20 cellular contexts compared by ENCODE assay signal in the genomic region with DNA sequence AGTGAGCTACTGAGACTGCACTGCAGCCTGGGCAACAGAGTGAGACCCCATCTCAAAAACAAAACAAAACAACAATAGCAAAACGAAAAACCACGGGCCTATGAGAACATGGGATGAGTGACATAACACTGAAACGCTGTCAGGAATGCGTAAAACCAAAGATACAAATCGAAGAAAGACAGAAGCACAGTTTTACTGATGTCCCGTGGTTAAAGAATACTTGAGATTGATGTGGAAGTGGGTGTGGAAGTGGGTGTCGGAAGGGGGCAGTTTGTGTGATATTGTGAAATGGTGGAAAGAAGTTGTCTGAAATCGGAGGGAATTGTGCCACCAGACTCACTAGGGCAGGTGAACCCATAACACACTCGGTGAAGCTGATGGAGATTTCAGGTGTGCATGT. TPM values are rescaled to one million over a fixed set of nuclear protein-coding genes. Genes with fewer than 3 reads are reported as not detected.
A peak's percentile ranks its signal among the peaks of the same experiment; 100 is the strongest.
DNase-seq lines count a peak whose midpoint lies in the region; ATAC-seq, FAIRE-seq and TF ChIP-seq lines count a peak whose summit lies in the region.
"Had no signal": no experiment of that assay in that cellular context is flagged by ENCODE, and none has a peak within 500 bp of the region (broad histone marks: within the 10 kb centered on the region; RNA-seq: fewer than 3 reads in every experiment).

No MANE protein-coding gene starts in this region.

- 81 to 89% methylated on average over 9 of the region's 9 CpGs for WGBS in pancreas, 2 donors

- no peak for FAIRE-seq in pancreas (lab: Jason Lieb, UNC)
- FAIRE-seq: A204.1 had no signal

- TF ChIP-seq CTCF in Calu3 (IDR thresholded peaks at IDR 0.05; ENCODE audit: unreplicated experiment) = no peak
- no peak for TF ChIP-seq CTCF in HCT116 (IDR thresholded peaks at IDR 0.05 in 2 of 3, conservative IDR thresholded peaks at IDR 0.05 in 1 of 3; ENCODE audit: borderline replicate concordance in 1 of 3, insufficient read depth in 1 of 3, low read depth in 2 of 3, low read length in 2 of 3)
- TF ChIP-seq CTCF in pancreas (IDR thresholded peaks at IDR 0.05) = no peak

- in situ Hi-C loops in SK-MEL-5 (cut with HindIII; ENCODE audit: low pct_unique_long_range_greater_than_20kb, low sequenced_read_pairs) = loop anchor here (10.0 kb wide), 1 partner anchor 139 kb away; a partner anchor contains a TSS

- no peaks in the 10 kb centered on the region for H3K79me2 ChIP-seq in HCT116 (ENCODE audit: insufficient read depth, low read length)

- BruUV-seq in Calu3 (replicated peaks; lab: Mats Ljungman, UMichigan) = no TSS peak
- no TSS peak for BruUV-seq in HCT116 (replicated peaks; lab: Mats Ljungman, UMichigan)

- H3K27ac ChIP-seq in HCT116 (ENCODE audit: low read depth, low read length) = no peak overlapping the region
- no peak overlapping the region for H3K27ac ChIP-seq in pancreas
- H3K27ac ChIP-seq: BLaER1, HL-60 had no signal

- H2AFZ ChIP-seq in HCT116 (ENCODE audit: low read depth, low read length, poor library complexity, severe bottlenecking) = no peak overlapping the region
- H2AFZ ChIP-seq: GM23338 had no signal

- no peaks in the 10 kb centered on the region for H3K27me3 ChIP-seq in HCT116 (ENCODE audit: insufficient read depth, low read length)
- no peaks in the 10 kb centered on the region for H3K27me3 ChIP-seq in pancreas

- H3K4me1 ChIP-seq in HCT116 (ENCODE audit: control insufficient read depth in 1 of 2, insufficient read depth in 2 of 2, low read length in 2 of 2) = peaks cover 4 to 9% of the 10 kb centered on the region in 2 experiments; a peak in 2 of 4 replicates
- H3K4me1 ChIP-seq in pancreas = no peaks in the 10 kb centered on the region

- no peak overlapping the region for H3K4me3 ChIP-seq in HCT116 (replicated peaks in 1 of 2; ENCODE audit: low read depth in 1 of 2, low read length in 2 of 2)
- no peak overlapping the region for H3K4me3 ChIP-seq in pancreas
- H3K4me3 ChIP-seq: BLaER1, GM23338 had no signal

- DNase-seq in Calu3 (no peak), HCT116 (ENCODE audit: low read depth, low spot score) (no peak), SK-MEL-5 (ENCODE audit: low read depth, low spot score) (peak; percentile 75), foreskin melanocyte (peak; percentile 91), Ammon's horn (ENCODE audit: low spot score) (no peak), pancreas (no peak)
- DNase-seq: ACHN; CD4-positive, alpha-beta memory T cell; DMS79 treated with DMSO at 0.1 percent for 48 hours; GF-D8; H7; KBM-7 had no signal

- no peaks in the 10 kb centered on the region for H3K27me3 Mint-ChIP-seq in Calu3 (ENCODE audit: unreplicated experiment)
- H3K27me3 Mint-ChIP-seq: CD4-positive, alpha-beta memory T cell had no signal

- peak overlapping the region; percentile 60 for H3K27ac Mint-ChIP-seq in Calu3 (ENCODE audit: unreplicated experiment)
- H3K27ac Mint-ChIP-seq: GM23338, IgD-negative memory B cell had no signal

- H3K9me3 Mint-ChIP-seq in Calu3 (ENCODE audit: low read depth, unreplicated experiment) = no peaks in the 10 kb centered on the region
- H3K9me3 Mint-ChIP-seq: CD4-positive, alpha-beta memory T cell; GM23338; IgD-negative memory B cell had no signal

- CTCF ChIA-PET in Calu3 (lab: Charles Lee) = interaction anchor here (0.7 to 1.1 kb wide), 2 partner anchors 47 to 48 kb away, joined by 3 read pairs; no protein-coding TSS in a partner anchor
- CTCF ChIA-PET in HCT116 (lab: Charles Lee) = interaction anchor here (1.8 kb wide), 1 partner anchor 48 kb away, joined by 4 read pairs; no protein-coding TSS in a partner anchor

- no peak for TF ChIP-seq RAD21 in HCT116 (IDR thresholded peaks at IDR 0.05; ENCODE audit: low read depth)

- TF ChIP-seq POLR2A in HCT116 (IDR thresholded peaks at IDR 0.05; ENCODE audit: borderline replicate concordance, extremely low read depth, insufficient read depth, insufficient read length) = no peak

- H3K4me1 Mint-ChIP-seq in Calu3 (ENCODE audit: low read depth, unreplicated experiment) = peaks cover 27% of the 10 kb centered on the region
- H3K4me1 Mint-ChIP-seq: CD4-positive, alpha-beta memory T cell had no signal

- H3K9me3 ChIP-seq in HCT116 (ENCODE audit: control insufficient read depth in 1 of 2, insufficient read depth in 1 of 2, low read depth in 1 of 2, low read length in 2 of 2) = no peaks in the 10 kb centered on the region
- H3K9me3 ChIP-seq in pancreas = no peaks in the 10 kb centered on the region
- H3K9me3 ChIP-seq: BLaER1 had no signal

- H3K36me3 Mint-ChIP-seq in Calu3 (ENCODE audit: insufficient read depth, unreplicated experiment) = peaks cover 13% of the 10 kb centered on the region
- H3K36me3 Mint-ChIP-seq: CD4-positive, alpha-beta memory T cell; IgD-negative memory B cell had no signal

- no peak for ATAC-seq in HCT116
- no peak for ATAC-seq in HG03439 (IDR thresholded peaks at IDR 0.05; ENCODE audit: unreplicated experiment)
- ATAC-seq in pancreas = no peak
- ATAC-seq: GM23338 had no signal

- RAD21 ChIA-PET in HCT116 (lab: Charles Lee; ENCODE audit: low non-redundant PET in 1 of 2, low total read pairs in 2 of 2, uncharacterized antibody in 2 of 2, unreplicated experiment in 2 of 2) = interaction anchor here in 1 of 2 experiments (0.6 to 1.1 kb wide), 2 partner anchors 17 to 53 kb away, joined by 3 to 4 read pairs; no protein-coding TSS in a partner anchor

- intact Hi-C loops in Calu3 (cut with micrococcal nuclease; ENCODE audit: unreplicated experiment) (no loop called here), HCT116 (cut with micrococcal nuclease) (no loop called here), pancreas (cut with DNase I) (no loop called here)

- H3K4me2 ChIP-seq in HCT116 (ENCODE audit: low read length) = no peak overlapping the region
- H3K4me2 ChIP-seq: BLaER1, GM23338 had no signal

- POLR2A ChIA-PET in HCT116 (lab: Charles Lee) = interaction anchor here (1.1 to 1.9 kb wide), 3 partner anchors 10 to 19 kb away, joined by 3 to 7 read pairs (median 7); a partner anchor contains a TSS

- no peaks in the 10 kb centered on the region for H4K20me1 ChIP-seq in HCT116 (ENCODE audit: insufficient read depth)

- no peak overlapping the region for H3K9ac ChIP-seq in HCT116 (ENCODE audit: low read length)
- H3K9ac ChIP-seq: BLaER1 had no signal

- H3K36me3 ChIP-seq in HCT116 (ENCODE audit: control insufficient read depth in 1 of 2, insufficient read depth in 2 of 2, low read length in 2 of 2) = no peaks in the 10 kb centered on the region
- no peaks in the 10 kb centered on the region for H3K36me3 ChIP-seq in pancreas
- H3K36me3 ChIP-seq: BLaER1 had no signal

- H3K9me2 ChIP-seq in HCT116 (ENCODE audit: insufficient read depth) = no peaks in the 10 kb centered on the region

- no peak overlapping the region for H3K4me3 Mint-ChIP-seq in Calu3 (ENCODE audit: low read depth, unreplicated experiment)
- H3K4me3 Mint-ChIP-seq: CD14-positive monocyte; CD4-positive, alpha-beta memory T cell; GM23338; IgD-negative memory B cell had no signal

TF ChIP-seq in HCT116, 20 proteins besides CTCF, POLR2A, EP300 and RAD21:
- TF ChIP-seq CBX3 (IDR thresholded peaks at IDR 0.05; ENCODE audit: low read depth) (no peak), ZFX (IDR thresholded peaks at IDR 0.05) (0 out of 2 replicates have a peak, but pooled peaks have one; percentile 10)
TF ChIP-seq in HCT116: peak in this region for 1.

RNA-seq across cellular contexts. Expression of a gene that starts 9.5 kb away (rescaled TPM):
- total RNA-seq in Calu3 (2022) (10.5 and 11.6 TPM in 2 replicates), HCT116 (2021; ENCODE audit: unreplicated experiment) (14.7 TPM), pancreas (10 to 100 TPM in 1 of 6 donors, 1 to 10 TPM in 5; 5.0 to 11.4 (median 5.9) TPM)
- polyA plus RNA-seq in HCT116 (2012) = 11.4 and 13.8 TPM in 2 replicates
- 77.4 and 96.3 TPM in 2 replicates for total RNA-seq in SK-MEL-5 (2014; rRNA removed; shearing (Covaris generic))
- polyA plus RNA-seq in SK-MEL-5 (2015; cell fraction: cytosol; rRNA removed) = 96.4 and 117 TPM in 2 replicates
- polyA plus RNA-seq in SK-MEL-5 (2015; cell fraction: nucleus; rRNA removed) = 76.4 and 135 TPM in 2 replicates
- 10 to 100 TPM in 1 of 2 donors, 1 to 10 TPM in 1; 8.1 to 15.0 TPM for polyA plus RNA-seq in pancreas
- total RNA-seq: HT1080 had no signal
- polyA plus RNA-seq: GM23338 had no signal

RNA-seq across cellular contexts. Expression of a gene that starts 36.3 kb away (rescaled TPM):
- not detected in 2 replicates for total RNA-seq in Calu3 (2022)
- not detected for total RNA-seq in HCT116 (2021; ENCODE audit: unreplicated experiment)
- 0.39 and 0.62 TPM in 2 replicates for polyA plus RNA-seq in HCT116 (2012)
- total RNA-seq in SK-MEL-5 (2014; rRNA removed; shearing (Covaris generic)) = 15.8 and 18.8 TPM in 2 replicates
- polyA plus RNA-seq in SK-MEL-5 (2015; cell fraction: cytosol; rRNA removed) = 12.2 and 13.3 TPM in 2 replicates
- 32.9 and 49.6 TPM in 2 replicates for polyA plus RNA-seq in SK-MEL-5 (2015; cell fraction: nucleus; rRNA removed)
- 1 to 10 TPM in 2 of 6 donors, under 1 TPM in 4; 0.55 to 3.0 (median 0.84) TPM for total RNA-seq in pancreas
- polyA plus RNA-seq in pancreas = 1 to 10 TPM; 5.2 to 7.3 TPM
- total RNA-seq: CD4-positive, alpha-beta memory T cell; HT1080 had no signal
- polyA plus RNA-seq: CD14-positive monocyte; CD4-positive, alpha-beta memory T cell had no signal

RNA-seq across cellular contexts. Expression of a gene that starts 38.7 kb away (rescaled TPM):
- total RNA-seq in Calu3 (2022) = not detected in 2 replicates
- 0.66 TPM for total RNA-seq in HCT116 (2021; ENCODE audit: unreplicated experiment)
- polyA plus RNA-seq in HCT116 (2012) = 0.22 and 0.36 TPM in 2 replicates
- total RNA-seq in SK-MEL-5 (2014; rRNA removed; shearing (Covaris generic)) = 122 TPM in 2 replicates
- polyA plus RNA-seq in SK-MEL-5 (2015; cell fraction: cytosol; rRNA removed) = 107 and 128 TPM in 2 replicates
- 37.9 and 41.4 TPM in 2 replicates for polyA plus RNA-seq in SK-MEL-5 (2015; cell fraction: nucleus; rRNA removed)
- 10 to 100 TPM in 1 of 6 donors, 1 to 10 TPM in 5; 2.6 to 15.7 (median 6.5) TPM for total RNA-seq in pancreas
- 10 to 100 TPM in 1 of 2 donors, 1 to 10 TPM in 1; 9.8 to 10.3 TPM for polyA plus RNA-seq in pancreas
- total RNA-seq: CD4-positive, alpha-beta memory T cell had no signal
- polyA plus RNA-seq: CD14-positive monocyte; CD4-positive, alpha-beta memory T cell had no signal

Comparison
In these comparisons a context has a peak if more than half of its experiments do, and no peak if none do; other contexts are left out.
1. DNase-seq: peak in SK-MEL-5 (single experiment) and foreskin melanocyte (single experiment); none in Calu3 (single experiment), HCT116 (single experiment), Ammon's horn (single experiment) and pancreas (0 of 6).